Comparison of ENCODE assay signal across 34 cellular contexts in the genomic region with DNA sequence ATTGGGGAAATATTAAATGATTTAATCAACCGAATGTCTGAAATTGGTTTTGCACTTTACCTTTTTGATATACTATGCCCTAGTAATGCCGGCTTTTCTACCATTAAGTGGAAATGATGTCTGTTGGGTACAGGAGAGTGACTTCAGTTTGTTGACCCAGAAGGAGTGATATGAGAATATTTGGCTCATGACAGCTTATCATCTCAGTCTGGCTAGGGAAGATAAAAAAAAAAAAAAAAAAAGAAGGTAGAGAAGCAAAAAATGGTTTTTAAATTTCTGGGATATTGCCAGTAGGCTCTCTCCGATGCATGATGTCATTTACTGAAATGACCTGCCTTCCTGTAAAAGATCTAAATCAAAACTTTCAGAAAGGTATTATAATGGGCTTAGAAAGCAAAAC.
"Had no signal": no experiment of that assay in that cellular context is flagged by ENCODE, and none has a peak within 500 bp of the region (broad histone marks: within the 10 kb centered on the region; RNA-seq: fewer than 3 reads in every experiment).

No MANE protein-coding gene starts in this region.

- H3K4me1 Mint-ChIP-seq: activated B cell treated with CpG ODN at 0.5 μM for 24 hours; activated T-helper 17 cell treated with anti-CD3 and anti-CD28 coated beads, Interleukin-2, amount 50 U/mL, for 72 hours; central memory CD8-positive, alpha-beta T cell; T-helper 17 cell had no signal

- H3K4me1 ChIP-seq: esophagus squamous epithelium had no signal

- FAIRE-seq: astrocyte, bronchial epithelial cell, colon, frontal cortex had no signal

- H3K4me3 Mint-ChIP-seq: activated B cell treated with CpG ODN at 0.5 μM for 24 hours; activated CD8-positive, alpha-beta T cell treated with anti-CD3 and anti-CD28 coated beads for 36 hours; activated naive CD8-positive, alpha-beta T cell; activated T-cell treated with anti-CD3 and anti-CD28 coated beads, Interleukin-2, amount 50 U/mL, for 4 hours; activated T-helper 17 cell treated with anti-CD3 and anti-CD28 coated beads, Interleukin-2, amount 50 U/mL, for 72 hours; central memory CD8-positive, alpha-beta T cell; effector memory CD8-positive, alpha-beta T cell; T-helper 17 cell; T-helper 2 cell treated with Interferon-gamma antibody and Interleukin-4, amounts not matched to agents 5 μg/mL and 100 μg/mL, for 36 hours had no signal

- H3K27me3 Mint-ChIP-seq: activated B cell treated with CpG ODN at 0.5 μM for 24 hours; activated CD8-positive, alpha-beta T cell treated with anti-CD3 and anti-CD28 coated beads for 36 hours; activated naive CD8-positive, alpha-beta T cell; activated T-helper 17 cell treated with anti-CD3 and anti-CD28 coated beads, Interleukin-2, amount 50 U/mL, for 72 hours; central memory CD8-positive, alpha-beta T cell; effector memory CD8-positive, alpha-beta T cell; T-helper 17 cell had no signal

- H3K9me3 ChIP-seq: esophagus squamous epithelium had no signal

- ATAC-seq: activated CD4-positive, CD25-positive, alpha-beta regulatory T cell treated with anti-CD3 and anti-CD28 coated beads, Interleukin-2, amount 50 U/mL, for 24 hours; activated CD8-positive, alpha-beta T cell treated with anti-CD3 and anti-CD28 coated beads for 36 hours; activated T-cell treated with anti-CD3 and anti-CD28 coated beads, Interleukin-2, amount 50 U/mL, for 4 hours; activated T-helper 17 cell treated with anti-CD3 and anti-CD28 coated beads, Interleukin-2, amount 50 U/mL, for 72 hours; effector memory CD8-positive, alpha-beta T cell; T-helper 17 cell had no signal

- H3K27me3 ChIP-seq: brain microvascular endothelial cell, esophagus squamous epithelium had no signal

- H3K36me3 Mint-ChIP-seq: activated naive CD8-positive, alpha-beta T cell had no signal

- DNase-seq: activated B cell treated with CpG ODN at 0.5 μM for 24 hours; activated CD4-positive, alpha-beta T cell treated with anti-CD3 and anti-CD28 coated beads for 48 hours; activated CD4-positive, alpha-beta T cell treated with anti-CD3 and anti-CD28 coated beads, Interleukin-2, amount 50 U/mL, for 1 hour; activated CD4-positive, alpha-beta T cell treated with anti-CD3 and anti-CD28 coated beads, Interleukin-2, amount 50 U/mL, for 48 hours; activated CD8-positive, alpha-beta memory T cell treated with anti-CD3 and anti-CD28 coated beads for 24 hours; activated CD8-positive, alpha-beta T cell treated with anti-CD3 and anti-CD28 coated beads for 36 hours; activated effector memory CD4-positive, alpha-beta T cell treated with Interleukin-2 at 50 U/mL for 16 hours; activated gamma-delta T cell treated with Interleukin-2 at 50 U/mL for 16 hours; activated naive CD4-positive, alpha-beta T cell treated with anti-CD3 and anti-CD28 coated beads, Interleukin-2, amount 50 U/mL, for 16 hours; activated naive CD4-positive, alpha-beta T cell treated with Interleukin-2 at 50 U/mL for 16 hours; activated T-cell treated with anti-CD3 and anti-CD28 coated beads, Interleukin-2, amount 50 U/mL, for 4 hours; amniotic stem cell; anterior cingulate cortex; brain microvascular endothelial cell; cortex of kidney; dermis blood vessel endothelial cell; effector CD4-positive, alpha-beta T cell; effector memory CD8-positive, alpha-beta T cell; esophagus squamous epithelium; foreskin fibroblast; head of caudate nucleus; T-helper 1 cell; T-helper 17 cell; T1000; WERI-Rb-1 had no signal

- H3K27ac Mint-ChIP-seq: activated B cell treated with CpG ODN at 0.5 μM for 24 hours; activated CD8-positive, alpha-beta T cell treated with anti-CD3 and anti-CD28 coated beads for 36 hours; activated naive CD8-positive, alpha-beta T cell; activated T-helper 17 cell treated with anti-CD3 and anti-CD28 coated beads, Interleukin-2, amount 50 U/mL, for 72 hours; effector memory CD8-positive, alpha-beta T cell; T-helper 17 cell; T-helper 2 cell treated with Interferon-gamma antibody and Interleukin-4, amounts not matched to agents 5 μg/mL and 100 μg/mL, for 36 hours had no signal

- H3K36me3 ChIP-seq: brain microvascular endothelial cell, esophagus squamous epithelium, WERI-Rb-1 had no signal

- H3K27ac ChIP-seq: brain microvascular endothelial cell, esophagus squamous epithelium, WERI-Rb-1 had no signal

- H3K9me3 Mint-ChIP-seq: activated B cell treated with CpG ODN at 0.5 μM for 24 hours; activated CD8-positive, alpha-beta T cell treated with anti-CD3 and anti-CD28 coated beads for 36 hours had no signal

- H3K4me3 ChIP-seq: esophagus squamous epithelium had no signal
